In genomic region chr2:226045090-226045489, GRCh38 we compare ENCODE assay signal across 30 cellular contexts.
"Had no signal": no experiment of that assay in that cellular context is flagged by ENCODE, and none has a peak within 500 bp of the region (broad histone marks: within the 10 kb centered on the region; RNA-seq: fewer than 3 reads in every experiment).

No MANE protein-coding gene starts in this region.

- H3K27me3 Mint-ChIP-seq: natural killer cell treated with Interleukin-12 subunit alpha and Interleukin-12 subunit beta and Interleukin-15 and Interleukin-18, amount 100 ng/mL, for 72 hours; progenitor cell of endocrine pancreas; stimulated activated memory B cell treated with anti-CD40 and anti-IgM and Interleukin-4, amounts not matched to agents 10 μg/mL and 1 μg/mL and 100 μg/mL, for 72 hours had no signal

- H2AFZ ChIP-seq: parathyroid adenoma had no signal

- H3K9ac ChIP-seq: parathyroid adenoma had no signal

- DNase-seq: naive thymus-derived CD8-positive, alpha-beta T cell; nephron progenitor cell; occipital lobe; ovary; posterior cingulate gyrus; psoas muscle; right cardiac atrium; spleen; stimulated activated CD4-positive, alpha-beta T cell treated with anti-CD3 and anti-CD28 coated beads, Interleukin-12 subunit alpha, Interleukin-12 subunit beta, amount 100 ng/mL, for 4 hours; stimulated activated CD4-positive, alpha-beta T cell treated with anti-CD3 and anti-CD28 coated beads, Interleukin-1b, Interleukin-23, amount 100 ng/mL, for 48 hours; stimulated activated CD4-positive, alpha-beta T cell treated with anti-CD3 and anti-CD28 coated beads, Interleukin-4, amount 100 ng/mL, for 1 hour; stimulated activated CD4-positive, alpha-beta T cell treated with anti-CD3 and anti-CD28 coated beads, Interleukin-4, amount 100 ng/mL, for 4 hours; stimulated activated CD8-positive, alpha-beta memory T cell treated with anti-CD3 and anti-CD28 coated beads, Interleukin-4, amount 100 ng/mL, for 48 hours; stimulated activated naive CD8-positive, alpha-beta T cell treated with anti-CD3 and anti-CD28 coated beads, Interleukin-15, amount 100 ng/mL, for 72 hours; stimulated activated naive CD8-positive, alpha-beta T cell treated with anti-CD3 and anti-CD28 coated beads, Interleukin-15, Interleukin-2, amounts not matched to agents 100 U/mL and 50 U/mL, for 24 hours; substantia nigra; testis; trophoblast cell; upper lobe of left lung had no signal

- H3K4me3 ChIP-seq: ovary, psoas muscle, skin epidermis, smooth muscle cell, spleen, suprapubic skin, testis, tibial nerve, upper lobe of left lung, vagina had no signal

- H3K9me3 ChIP-seq: ovary, psoas muscle, spleen, suprapubic skin, testis, tibial nerve, upper lobe of left lung, vagina had no signal

- H3K27ac ChIP-seq: ovary, parathyroid adenoma, psoas muscle, skin epidermis, spleen, suprapubic skin, testis, tibial nerve, upper lobe of left lung, vagina had no signal

- H3K4me1 ChIP-seq: parathyroid adenoma, psoas muscle, spleen, suprapubic skin, testis, tibial nerve, upper lobe of left lung, vagina had no signal

- H3K27ac Mint-ChIP-seq: naive thymus-derived CD8-positive, alpha-beta T cell; natural killer cell treated with Interleukin-12 subunit alpha and Interleukin-12 subunit beta and Interleukin-15 and Interleukin-18, amount 100 ng/mL, for 72 hours; nephron progenitor cell; progenitor cell of endocrine pancreas; stimulated activated memory B cell treated with anti-CD40 and anti-IgM and Interleukin-4, amounts not matched to agents 10 μg/mL and 1 μg/mL and 100 μg/mL, for 72 hours; stimulated activated naive CD8-positive, alpha-beta T cell treated with anti-CD3 and anti-CD28 coated beads, Interleukin-15, amount 100 ng/mL, for 72 hours had no signal

- H3K79me2 ChIP-seq: parathyroid adenoma had no signal

- H3K4me3 Mint-ChIP-seq: naive thymus-derived CD8-positive, alpha-beta T cell; natural killer cell treated with Interleukin-12 subunit alpha and Interleukin-12 subunit beta and Interleukin-15 and Interleukin-18, amount 100 ng/mL, for 72 hours; nephron progenitor cell; neural crest cell; stimulated activated memory B cell treated with anti-CD40 and anti-IgM and Interleukin-4, amounts not matched to agents 10 μg/mL and 1 μg/mL and 100 μg/mL, for 72 hours; stimulated activated naive CD8-positive, alpha-beta T cell treated with anti-CD3 and anti-CD28 coated beads, Interleukin-15, amount 100 ng/mL, for 72 hours had no signal

- H3K36me3 Mint-ChIP-seq: naive thymus-derived CD8-positive, alpha-beta T cell; natural killer cell treated with Interleukin-12 subunit alpha and Interleukin-12 subunit beta and Interleukin-15 and Interleukin-18, amount 100 ng/mL, for 72 hours; stimulated activated memory B cell treated with anti-CD40 and anti-IgM and Interleukin-4, amounts not matched to agents 10 μg/mL and 1 μg/mL and 100 μg/mL, for 72 hours had no signal

- ATAC-seq: naive thymus-derived CD8-positive, alpha-beta T cell; natural killer cell treated with Interleukin-12 subunit alpha and Interleukin-12 subunit beta and Interleukin-15 and Interleukin-18, amount 100 ng/mL, for 72 hours; psoas muscle; right cardiac atrium; sciatic nerve; stimulated activated memory B cell treated with anti-CD40 and anti-IgM and Interleukin-4, amounts not matched to agents 10 μg/mL and 1 μg/mL and 100 μg/mL, for 72 hours; stimulated activated naive CD8-positive, alpha-beta T cell treated with anti-CD3 and anti-CD28 coated beads, Interleukin-15, amount 100 ng/mL, for 72 hours; stimulated activated naive CD8-positive, alpha-beta T cell treated with anti-CD3 and anti-CD28 coated beads, Interleukin-15, Interleukin-2, amounts not matched to agents 100 U/mL and 50 U/mL, for 24 hours had no signal

- H3K36me3 ChIP-seq: ovary, spleen, suprapubic skin, tibial nerve, upper lobe of left lung, vagina had no signal

- H3K9me3 Mint-ChIP-seq: nephron progenitor cell; neural crest cell; stimulated activated memory B cell treated with anti-CD40 and anti-IgM and Interleukin-4, amounts not matched to agents 10 μg/mL and 1 μg/mL and 100 μg/mL, for 72 hours; stimulated activated naive CD8-positive, alpha-beta T cell treated with anti-CD3 and anti-CD28 coated beads, Interleukin-15, amount 100 ng/mL, for 72 hours had no signal

- H3K4me1 Mint-ChIP-seq: naive thymus-derived CD8-positive, alpha-beta T cell; stimulated activated memory B cell treated with anti-CD40 and anti-IgM and Interleukin-4, amounts not matched to agents 10 μg/mL and 1 μg/mL and 100 μg/mL, for 72 hours; stimulated activated naive CD8-positive, alpha-beta T cell treated with anti-CD3 and anti-CD28 coated beads, Interleukin-15, amount 100 ng/mL, for 72 hours had no signal

- H3K4me2 ChIP-seq: smooth muscle cell had no signal

- H3K27me3 ChIP-seq: ovary, spleen, suprapubic skin, testis, tibial nerve, upper lobe of left lung, vagina had no signal
